ENCODE assay signal across 16 cellular contexts in the genomic region with DNA sequence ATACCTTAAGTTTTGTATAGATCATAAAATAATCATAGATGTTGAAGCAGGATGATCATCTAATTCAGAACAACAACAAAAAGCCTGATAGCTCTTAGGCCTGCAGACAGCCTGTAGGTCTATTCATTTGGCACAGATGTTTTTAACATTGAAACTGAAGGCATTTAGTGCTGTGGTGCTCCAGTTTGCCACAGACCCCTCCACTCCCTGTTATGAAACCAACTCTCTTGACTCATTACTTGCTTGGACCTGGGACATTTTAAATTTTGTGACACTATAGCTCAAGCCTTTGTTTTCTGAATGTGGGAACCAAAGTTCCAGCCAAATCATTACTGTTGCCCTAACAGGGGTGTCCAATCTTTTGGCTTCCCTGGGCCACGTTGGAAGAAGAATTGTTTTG. TPM values are rescaled to one million over a fixed set of nuclear protein-coding genes. Genes with fewer than 3 reads are reported as not detected.
DNase-seq lines count a peak whose midpoint lies in the region; ATAC-seq, FAIRE-seq and TF ChIP-seq lines count a peak whose summit lies in the region.
"Had no signal": no experiment of that assay in that cellular context is flagged by ENCODE, and none has a peak within 500 bp of the region (broad histone marks: within the 10 kb centered on the region; RNA-seq: fewer than 3 reads in every experiment).

No MANE protein-coding gene starts in this region.

- peak overlapping the region; percentile 95 for H3K27ac ChIP-seq in CD4-positive, CD25-positive, alpha-beta regulatory T cell (ENCODE audit: insufficient read depth, low read length, poor library complexity, severe bottlenecking)
- peak overlapping the region; percentile 90 for H3K27ac ChIP-seq in effector memory CD4-positive, alpha-beta T cell (ENCODE audit: insufficient read depth, low read length, poor library complexity, severe bottlenecking)
- H3K27ac ChIP-seq in MM.1S (ENCODE audit: low read length) (no peak overlapping the region), WERI-Rb-1 (no peak overlapping the region)
- H3K27ac ChIP-seq: PC-9 had no signal

- no peak overlapping the region for H2AFZ ChIP-seq in MM.1S (ENCODE audit: low read length)
- H2AFZ ChIP-seq: PC-9 had no signal

- ATAC-seq in CD4-positive, CD25-positive, alpha-beta regulatory T cell (ENCODE audit: low read depth in 2 of 2): peak; percentile 20 to 31
- ATAC-seq in HG03442 (IDR thresholded peaks at IDR 0.05; ENCODE audit: unreplicated experiment): peak; percentile 59
- no peak for ATAC-seq in HG02642 (IDR thresholded peaks at IDR 0.05; ENCODE audit: poor library complexity, unreplicated experiment)
- no peak for ATAC-seq in HG02571 (IDR thresholded peaks at IDR 0.05; ENCODE audit: unreplicated experiment)

- no peaks in the 10 kb centered on the region for H3K9me3 Mint-ChIP-seq in CD4-positive, CD25-positive, alpha-beta regulatory T cell

- no peak overlapping the region for H3K9ac ChIP-seq in MM.1S (ENCODE audit: low read length)

- no peaks in the 10 kb centered on the region for H3K27me3 Mint-ChIP-seq in CD4-positive, CD25-positive, alpha-beta regulatory T cell
- H3K27me3 Mint-ChIP-seq: stimulated activated memory B cell treated with anti-CD40 and anti-IgM and Interleukin-4, amounts not matched to agents 10 μg/mL and 1 μg/mL and 100 μg/mL, for 72 hours had no signal

- no peak overlapping the region for H3K4me2 ChIP-seq in MM.1S (ENCODE audit: low read depth, low read length)
- H3K4me2 ChIP-seq: PC-9 had no signal

- H3K4me3 Mint-ChIP-seq in CD4-positive, CD25-positive, alpha-beta regulatory T cell: peak overlapping the region; percentile 76 to 100 (median 97)
- H3K4me3 Mint-ChIP-seq: stimulated activated memory B cell treated with anti-CD40 and anti-IgM and Interleukin-4, amounts not matched to agents 10 μg/mL and 1 μg/mL and 100 μg/mL, for 72 hours had no signal

- H3K79me2 ChIP-seq in MM.1S (ENCODE audit: low read length): no peaks in the 10 kb centered on the region

- H3F3A ChIP-seq in MM.1S (ENCODE audit: insufficient read depth, low read length): no peaks in the 10 kb centered on the region

- H3K4me3 ChIP-seq in CD4-positive, CD25-positive, alpha-beta regulatory T cell (ENCODE audit: low read depth, low read length): peak overlapping the region; percentile 88
- peak overlapping the region; percentile 35 for H3K4me3 ChIP-seq in effector memory CD4-positive, alpha-beta T cell (ENCODE audit: insufficient read depth, low read depth, low read length, poor library complexity, severe bottlenecking)
- no peak overlapping the region for H3K4me3 ChIP-seq in MM.1S (ENCODE audit: low read length)
- no peak overlapping the region for H3K4me3 ChIP-seq in WERI-Rb-1 (ENCODE audit: low read depth, low read length)
- H3K4me3 ChIP-seq: PC-9 had no signal

- FAIRE-seq in GM12891 (lab: Jason Lieb, UNC): peak; percentile 87

- H3K27me3 ChIP-seq in CD4-positive, CD25-positive, alpha-beta regulatory T cell (ENCODE audit: control insufficient read depth, insufficient read depth, low read length): no peaks in the 10 kb centered on the region
- H3K27me3 ChIP-seq in effector memory CD4-positive, alpha-beta T cell (replicated peaks; ENCODE audit: control insufficient read depth, insufficient read depth, low read length, poor library complexity, severe bottlenecking): no peaks in the 10 kb centered on the region
- H3K27me3 ChIP-seq in MM.1S (replicated peaks; ENCODE audit: insufficient read depth, low read length) (no peaks in the 10 kb centered on the region), WERI-Rb-1 (ENCODE audit: insufficient read depth, low read depth, severe bottlenecking) (no peaks in the 10 kb centered on the region)

- H3K27ac Mint-ChIP-seq in CD4-positive, CD25-positive, alpha-beta regulatory T cell: peak overlapping the region; percentile 93 to 98 (median 96)
- H3K27ac Mint-ChIP-seq: IgD-negative memory B cell had no signal

- H3K4me1 Mint-ChIP-seq in CD4-positive, CD25-positive, alpha-beta regulatory T cell: peaks cover 41 to 88% (median 75%) of the 10 kb centered on the region in 4 donors

- H3K9me3 ChIP-seq in CD4-positive, CD25-positive, alpha-beta regulatory T cell (ENCODE audit: control insufficient read depth in 2 of 2, low read length in 2 of 2): no peaks in the 10 kb centered on the region
- H3K9me3 ChIP-seq in effector memory CD4-positive, alpha-beta T cell (ENCODE audit: control insufficient read depth, low read length): no peaks in the 10 kb centered on the region
- H3K9me3 ChIP-seq in MM.1S (replicated peaks; ENCODE audit: insufficient read depth, low read length) (no peaks in the 10 kb centered on the region), WERI-Rb-1 (ENCODE audit: severe bottlenecking) (no peaks in the 10 kb centered on the region)

- TF ChIP-seq CTCF in MM.1S (IDR thresholded peaks at IDR 0.05; ENCODE audit: low read length) (no peak), WERI-Rb-1 (IDR thresholded peaks at IDR 0.05; ENCODE audit: low read depth, low read length) (no peak)

- H4K20me1 ChIP-seq in MM.1S (ENCODE audit: insufficient read depth, low read length): no peaks in the 10 kb centered on the region

- no peaks in the 10 kb centered on the region for H3K9me2 ChIP-seq in MM.1S (replicated peaks; ENCODE audit: insufficient read depth, low read length)

- H3K36me3 ChIP-seq in CD4-positive, CD25-positive, alpha-beta regulatory T cell (ENCODE audit: control insufficient read depth, insufficient read depth, low read length): peaks cover 4% of the 10 kb centered on the region
- no peaks in the 10 kb centered on the region for H3K36me3 ChIP-seq in effector memory CD4-positive, alpha-beta T cell (ENCODE audit: control insufficient read depth, insufficient read depth, low read length)
- H3K36me3 ChIP-seq in MM.1S (replicated peaks; ENCODE audit: insufficient read depth, low read length) (no peaks in the 10 kb centered on the region), WERI-Rb-1 (no peaks in the 10 kb centered on the region)

- peaks cover 37% of the 10 kb centered on the region for H3K36me3 Mint-ChIP-seq in CD4-positive, CD25-positive, alpha-beta regulatory T cell
- H3K36me3 Mint-ChIP-seq: IgD-negative memory B cell; stimulated activated memory B cell treated with anti-CD40 and anti-IgM and Interleukin-4, amounts not matched to agents 10 μg/mL and 1 μg/mL and 100 μg/mL, for 72 hours had no signal

- no peak for TF ChIP-seq POLR2A in GM12891 (IDR thresholded peaks at IDR 0.05; ENCODE audit: low read depth, low read length)

- H3K4me1 ChIP-seq in CD4-positive, CD25-positive, alpha-beta regulatory T cell (ENCODE audit: control insufficient read depth, insufficient read depth, low read length, poor library complexity, severe bottlenecking): peaks cover 95% of the 10 kb centered on the region
- H3K4me1 ChIP-seq in effector memory CD4-positive, alpha-beta T cell (ENCODE audit: control insufficient read depth, insufficient read depth, low read length, poor library complexity, severe bottlenecking): peaks cover 61% of the 10 kb centered on the region
- no peaks in the 10 kb centered on the region for H3K4me1 ChIP-seq in MM.1S (ENCODE audit: low read length)

- DNase-seq in CD4-positive, CD25-positive, alpha-beta regulatory T cell: peak in 1 of 3 donors; percentile 79
- DNase-seq in GM12891 (ENCODE audit: insufficient read length, low spot score): no peak
- DNase-seq in effector memory CD4-positive, alpha-beta T cell: no peak
- no peak for DNase-seq in MM.1S
- DNase-seq in WERI-Rb-1: no peak
- DNase-seq: glutamatergic neuron; NCI-H1436; PC-9; retina; stimulated activated CD4-positive, alpha-beta T cell treated with anti-CD3 and anti-CD28 coated beads, Interleukin-4, amount 100 ng/mL, for 24 hours had no signal

TF ChIP-seq in GM12891, 5 proteins besides CTCF, POLR2A, EP300 and RAD21:
- TF ChIP-seq TAF1 (IDR thresholded peaks at IDR 0.05; ENCODE audit: low read depth, low read length) (no peak), POU2F2 (IDR thresholded peaks at IDR 0.05; ENCODE audit: low read depth, low read length) (no peak), SPI1 (IDR thresholded peaks at IDR 0.05; ENCODE audit: low read depth, low read length) (no peak), POLR2AphosphoS5 (IDR thresholded peaks at IDR 0.05; ENCODE audit: low read depth, low read length) (no peak), PAX5 (IDR thresholded peaks at IDR 0.05; ENCODE audit: insufficient read depth, low read length, severe bottlenecking) (no peak)

RNA-seq across cellular contexts. Expression of a gene that starts 9.1 kb away (rescaled TPM):
- total RNA-seq in CD4-positive, CD25-positive, alpha-beta regulatory T cell: 457 TPM
- polyA plus RNA-seq in CD4-positive, CD25-positive, alpha-beta regulatory T cell: 100 to 1,000 TPM; 194 to 221 (median 199) TPM
- polyA plus RNA-seq in GM12891 (2012; ENCODE audit: low read depth, missing spikeins): 45.7 TPM

RNA-seq across cellular contexts. Expression of a gene that starts 49.4 kb away (rescaled TPM):
- 2.1 TPM for total RNA-seq in CD4-positive, CD25-positive, alpha-beta regulatory T cell
- 1 to 10 TPM; 2.1 to 4.8 (median 3.5) TPM for polyA plus RNA-seq in CD4-positive, CD25-positive, alpha-beta regulatory T cell
- polyA plus RNA-seq in GM12891 (2012; ENCODE audit: low read depth, missing spikeins): 0.15 TPM
- total RNA-seq: NCI-H460 had no signal

Comparison
In these comparisons a context has a peak if more than half of its experiments do, and no peak if none do; other contexts are left out.
1. ATAC-seq: peak in CD4-positive, CD25-positive, alpha-beta regulatory T cell (2 of 2) and HG03442 (single experiment); none in HG02642 (single experiment) and HG02571 (single experiment).
2. H3K27ac ChIP-seq: peak in CD4-positive, CD25-positive, alpha-beta regulatory T cell (single experiment) and effector memory CD4-positive, alpha-beta T cell (single experiment); none in MM.1S (single experiment) and WERI-Rb-1 (single experiment).
3. H3K4me3 ChIP-seq: peak in CD4-positive, CD25-positive, alpha-beta regulatory T cell (single experiment) and effector memory CD4-positive, alpha-beta T cell (single experiment); none in MM.1S (single experiment) and WERI-Rb-1 (single experiment).